In the genomic region with DNA sequence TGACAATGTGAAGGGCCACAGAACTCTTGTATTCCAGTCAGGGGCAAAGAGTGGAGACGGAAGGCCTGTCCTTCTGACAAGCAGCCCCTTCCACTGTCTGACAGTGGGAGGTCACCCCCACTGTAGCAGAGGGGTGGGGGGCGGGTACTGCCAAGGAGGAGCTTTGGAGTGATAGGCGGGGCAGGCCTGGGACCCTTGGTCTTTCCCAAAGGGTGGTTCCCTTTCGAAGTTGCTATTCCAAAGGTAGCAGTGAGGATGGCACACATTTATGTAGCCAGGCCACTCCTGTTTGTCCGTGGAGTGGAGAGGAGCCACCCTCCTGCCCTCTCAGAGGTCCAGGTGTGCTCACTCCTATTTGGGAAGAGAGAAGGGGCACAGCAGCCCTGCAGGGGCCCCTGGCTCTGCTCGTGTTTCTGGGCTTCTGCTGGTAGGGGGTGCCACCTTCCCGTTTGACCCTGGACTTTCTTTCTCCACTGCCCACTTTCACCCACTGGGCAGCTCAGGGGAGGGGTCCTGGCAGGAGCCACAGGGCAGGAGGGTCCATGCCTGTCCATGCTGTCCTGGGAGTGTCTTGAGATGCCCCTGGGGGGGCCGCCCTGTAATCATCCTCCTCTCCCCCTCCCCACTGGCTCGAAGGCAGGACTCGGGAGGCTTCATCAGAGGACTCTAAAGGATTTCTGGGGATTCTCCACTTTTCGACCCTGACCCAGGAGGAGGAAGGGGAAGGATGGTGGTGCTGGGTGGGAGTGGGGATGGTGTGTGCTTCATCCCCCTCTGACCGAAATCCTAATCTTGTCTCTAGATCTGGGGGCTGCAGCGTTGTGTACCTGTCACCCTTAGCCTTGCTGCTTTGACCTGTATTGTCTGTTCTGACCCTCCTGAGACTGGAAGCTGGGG, we compare ENCODE assay signal across 1 cellular context.
A peak's percentile ranks its signal among the peaks of the same experiment; 100 is the strongest.
TF ChIP-seq lines count a peak whose summit lies in the region.

No MANE protein-coding gene starts in this region.

TF ChIP-seq in H1, 55 proteins besides CTCF, POLR2A, EP300 and RAD21:
- TF ChIP-seq TAF7 (optimal IDR thresholded peaks at IDR 0.05; ENCODE audit: borderline replicate concordance, low read depth, low read length) (peak; percentile 30), PHF8 (conservative IDR thresholded peaks at IDR 0.05; ENCODE audit: low read depth, low read length) (0 out of 2 replicates have a peak, but pooled peaks have one; percentile 12), POLR2AphosphoS5 (IDR thresholded peaks at IDR 0.05; ENCODE audit: low read depth, low read length) (0 out of 2 replicates have a peak, but pooled peaks have one; percentile 69), SP4 (IDR thresholded peaks at IDR 0.05; ENCODE audit: low read length) (no peak), CEBPB (IDR thresholded peaks at IDR 0.05; ENCODE audit: low read depth, low read length) (no peak)
- TF ChIP-seq, protein P1, sequence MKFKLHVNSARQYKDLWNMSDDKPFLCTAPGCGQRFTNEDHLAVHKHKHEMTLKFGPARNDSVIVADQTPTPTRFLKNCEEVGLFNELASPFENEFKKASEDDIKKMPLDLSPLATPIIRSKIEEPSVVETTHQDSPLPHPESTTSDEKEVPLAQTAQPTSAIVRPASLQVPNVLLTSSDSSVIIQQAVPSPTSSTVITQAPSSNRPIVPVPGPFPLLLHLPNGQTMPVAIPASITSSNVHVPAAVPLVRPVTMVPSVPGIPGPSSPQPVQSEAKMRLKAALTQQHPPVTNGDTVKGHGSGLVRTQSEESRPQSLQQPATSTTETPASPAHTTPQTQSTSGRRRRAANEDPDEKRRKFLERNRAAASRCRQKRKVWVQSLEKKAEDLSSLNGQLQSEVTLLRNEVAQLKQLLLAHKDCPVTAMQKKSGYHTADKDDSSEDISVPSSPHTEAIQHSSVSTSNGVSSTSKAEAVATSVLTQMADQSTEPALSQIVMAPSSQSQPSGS (IDR thresholded peaks at IDR 0.05; ENCODE audit: low read length): no peak
TF ChIP-seq in H1: peak in this region for 3.
